ENCODE assay signal across 12 cellular contexts in genomic region chr2:42922293-42922692, GRCh38.
DNase-seq lines count a peak whose midpoint lies in the region; ATAC-seq and TF ChIP-seq lines count a peak whose summit lies in the region.
"Had no signal": no experiment of that assay in that cellular context is flagged by ENCODE, and none has a peak within 500 bp of the region (broad histone marks: within the 10 kb centered on the region; RNA-seq: fewer than 3 reads in every experiment).

No MANE protein-coding gene starts in this region.

- peak overlapping the region; percentile 91 for H2AK5ac ChIP-seq in trophoblast cell (ENCODE audit: low read length)

- H3K9me3 Mint-ChIP-seq in activated CD4-positive, alpha-beta T cell treated with anti-CD3 and anti-CD28 coated beads, Interleukin-2, amount 10 ng/mL, durations not matched to agents 24 days and 14 days = no peaks in the 10 kb centered on the region
- H3K9me3 Mint-ChIP-seq: natural killer cell had no signal

- no peak overlapping the region for H3K9ac ChIP-seq in trophoblast cell (ENCODE audit: low read length)

- H3K27me3 ChIP-seq in ascending aorta (no peaks in the 10 kb centered on the region), left ventricle myocardium inferior (ENCODE audit: low read depth) (no peaks in the 10 kb centered on the region), trophoblast cell (ENCODE audit: insufficient read depth, low read length) (no peaks in the 10 kb centered on the region), upper lobe of left lung (peaks cover 0 to 2% (median 0%) of the 10 kb centered on the region in 4 donors)
- H3K27me3 ChIP-seq: SJCRH30, thyroid gland had no signal

- H3K4me3 ChIP-seq in ascending aorta = no peak overlapping the region
- no peak overlapping the region for H3K4me3 ChIP-seq in left ventricle myocardium inferior
- no peak overlapping the region for H3K4me3 ChIP-seq in trophoblast cell (ENCODE audit: low read depth, low read length)
- H3K4me3 ChIP-seq in upper lobe of left lung = no peak overlapping the region
- H3K4me3 ChIP-seq: SJCRH30, thyroid gland had no signal

- H3K27ac ChIP-seq in ascending aorta = peak overlapping the region; percentile 97 to 98
- H3K27ac ChIP-seq in left ventricle myocardium inferior (replicated peaks) = peak overlapping the region; percentile 92
- peak overlapping the region; percentile 98 for H3K27ac ChIP-seq in trophoblast cell (ENCODE audit: low read depth, low read length)
- peak overlapping the region; percentile 75 to 86 (median 82) for H3K27ac ChIP-seq in upper lobe of left lung
- H3K27ac ChIP-seq: C4-2B, SJCRH30 had no signal

- H3K79me1 ChIP-seq in trophoblast cell (ENCODE audit: low read length) = peaks cover 53% of the 10 kb centered on the region

- H3K23ac ChIP-seq in trophoblast cell (ENCODE audit: low read length) = no peak overlapping the region

- DNase-seq in ascending aorta (ENCODE audit: low spot score in 2 of 2) (no peak), left ventricle myocardium inferior (no peak), trophoblast cell (no peak), upper lobe of left lung (no peak), SIG-M5 (lab: John Stamatoyannopoulos, UW) (no peak), DMS 273 (lab: John Stamatoyannopoulos, UW; ENCODE audit: unreplicated experiment) (no peak)
- DNase-seq in activated CD4-positive, alpha-beta T cell treated with anti-CD3 and anti-CD28 coated beads, Interleukin-2, amount 10 ng/mL, durations not matched to agents 24 days and 14 days = no peak
- DNase-seq: activated naive CD4-positive, alpha-beta T cell; natural killer cell; SJCRH30 had no signal

- peaks cover 4% of the 10 kb centered on the region for H3K27me3 Mint-ChIP-seq in activated CD4-positive, alpha-beta T cell treated with anti-CD3 and anti-CD28 coated beads, Interleukin-2, amount 10 ng/mL, durations not matched to agents 24 days and 14 days

- intact Hi-C loops in ascending aorta (cut with DNase I) (loop anchor here (2.0 kb wide), 2 partner anchors 15 to 25 kb away; no protein-coding TSS in a partner anchor), left ventricle myocardium inferior (cut with micrococcal nuclease) (loop anchor here (10.0 kb wide), 1 partner anchor 57 kb away; no protein-coding TSS in a partner anchor)
- intact Hi-C loops in activated CD4-positive, alpha-beta T cell treated with anti-CD3 and anti-CD28 coated beads, Interleukin-2, amount 10 ng/mL, durations not matched to agents 24 days and 14 days (cut with micrococcal nuclease) = loop anchor here (10.0 kb wide), 1 partner anchor 67 kb away; no protein-coding TSS in a partner anchor

- H3K36me3 ChIP-seq in ascending aorta = no peaks in the 10 kb centered on the region
- H3K36me3 ChIP-seq in left ventricle myocardium inferior = no peaks in the 10 kb centered on the region
- no peaks in the 10 kb centered on the region for H3K36me3 ChIP-seq in trophoblast cell (ENCODE audit: control insufficient read depth in 1 of 2, insufficient read depth in 2 of 2, low read length in 2 of 2)
- H3K36me3 ChIP-seq in upper lobe of left lung = no peaks in the 10 kb centered on the region
- H3K36me3 ChIP-seq: SJCRH30, thyroid gland had no signal

- H4K91ac ChIP-seq in trophoblast cell (ENCODE audit: low read depth, low read length) = peak overlapping the region; percentile 91

- no CpG with 5 or more reads among the region's 2 CpGs for WGBS in trophoblast cell (ENCODE audit: extremely low coverage, insufficient coverage, insufficient read length)
- WGBS in upper lobe of left lung, 2 donors = 92 to 93% methylated on average over 2 of the region's 2 CpGs

- H3K4me1 ChIP-seq in ascending aorta (peaks cover 35 to 70% of the 10 kb centered on the region in 2 donors), left ventricle myocardium inferior (peaks cover 70% of the 10 kb centered on the region), trophoblast cell (ENCODE audit: control insufficient read depth in 1 of 2, insufficient read depth in 2 of 2, low read length in 2 of 2) (peaks cover 50 to 52% of the 10 kb centered on the region in 2 experiments), upper lobe of left lung (peaks cover 52 to 63% (median 59%) of the 10 kb centered on the region in 4 donors)

- no peak overlapping the region for H3K4me3 Mint-ChIP-seq in activated CD4-positive, alpha-beta T cell treated with anti-CD3 and anti-CD28 coated beads, Interleukin-2, amount 10 ng/mL, durations not matched to agents 24 days and 14 days
- H3K4me3 Mint-ChIP-seq: natural killer cell had no signal

- no peaks in the 10 kb centered on the region for H3K36me3 Mint-ChIP-seq in activated CD4-positive, alpha-beta T cell treated with anti-CD3 and anti-CD28 coated beads, Interleukin-2, amount 10 ng/mL, durations not matched to agents 24 days and 14 days (ENCODE audit: low read depth)
- H3K36me3 Mint-ChIP-seq: natural killer cell had no signal

- H2BK120ac ChIP-seq in trophoblast cell (ENCODE audit: insufficient read depth, low read length, poor library complexity) = peak overlapping the region; percentile 75

- H3K4me2 ChIP-seq in trophoblast cell (ENCODE audit: low read length) = no peak overlapping the region

- peak overlapping the region; percentile 95 for H2BK12ac ChIP-seq in trophoblast cell (ENCODE audit: low read length)

- peak overlapping the region; percentile 83 for H3K14ac ChIP-seq in trophoblast cell (ENCODE audit: low read length)

- H3K18ac ChIP-seq in trophoblast cell (ENCODE audit: low read length) = peak overlapping the region; percentile 49

- peak overlapping the region; percentile 1 for H2AFZ ChIP-seq in trophoblast cell (ENCODE audit: insufficient read depth, low read length, poor library complexity)

- peaks cover 2% of the 10 kb centered on the region for H3K4me1 Mint-ChIP-seq in activated CD4-positive, alpha-beta T cell treated with anti-CD3 and anti-CD28 coated beads, Interleukin-2, amount 10 ng/mL, durations not matched to agents 24 days and 14 days
- H3K4me1 Mint-ChIP-seq: natural killer cell had no signal

- H3K4ac ChIP-seq in trophoblast cell (ENCODE audit: low read depth, low read length) = peak overlapping the region; percentile 8

- peak overlapping the region; percentile 78 for H2BK5ac ChIP-seq in trophoblast cell (ENCODE audit: low read depth, low read length, poor library complexity)

- no peak for TF ChIP-seq EP300 in upper lobe of left lung (IDR thresholded peaks at IDR 0.05)

- no peak for ATAC-seq in upper lobe of left lung (ENCODE audit: low FRiP score in 2 of 2)
- ATAC-seq: natural killer cell had no signal

- TF ChIP-seq CTCF in ascending aorta (IDR thresholded peaks at IDR 0.05) = no peak
- TF ChIP-seq CTCF in left ventricle myocardium inferior (IDR thresholded peaks at IDR 0.05; ENCODE audit: borderline replicate concordance) = no peak
- TF ChIP-seq CTCF in upper lobe of left lung (IDR thresholded peaks at IDR 0.05) = no peak

- no peak overlapping the region for H3K27ac Mint-ChIP-seq in activated CD4-positive, alpha-beta T cell treated with anti-CD3 and anti-CD28 coated beads, Interleukin-2, amount 10 ng/mL, durations not matched to agents 24 days and 14 days
- H3K27ac Mint-ChIP-seq: natural killer cell had no signal

- peaks cover 7% of the 10 kb centered on the region for H3K79me2 ChIP-seq in trophoblast cell (ENCODE audit: control insufficient read depth, insufficient read depth, low read length, poor library complexity)

- H3K9me3 ChIP-seq in ascending aorta (no peaks in the 10 kb centered on the region), left ventricle myocardium inferior (replicated peaks) (no peaks in the 10 kb centered on the region), trophoblast cell (ENCODE audit: insufficient read depth, low read depth, low read length) (no peaks in the 10 kb centered on the region), upper lobe of left lung (no peaks in the 10 kb centered on the region)
- H3K9me3 ChIP-seq: SJCRH30, thyroid gland had no signal

- no peak for TF ChIP-seq POLR2A in upper lobe of left lung (IDR thresholded peaks at IDR 0.05)

- no peak overlapping the region for H4K12ac ChIP-seq in trophoblast cell (ENCODE audit: low read depth, low read length)

- H4K8ac ChIP-seq in trophoblast cell (ENCODE audit: low read depth, low read length) = peak overlapping the region; percentile 49
